In the genomic region with DNA sequence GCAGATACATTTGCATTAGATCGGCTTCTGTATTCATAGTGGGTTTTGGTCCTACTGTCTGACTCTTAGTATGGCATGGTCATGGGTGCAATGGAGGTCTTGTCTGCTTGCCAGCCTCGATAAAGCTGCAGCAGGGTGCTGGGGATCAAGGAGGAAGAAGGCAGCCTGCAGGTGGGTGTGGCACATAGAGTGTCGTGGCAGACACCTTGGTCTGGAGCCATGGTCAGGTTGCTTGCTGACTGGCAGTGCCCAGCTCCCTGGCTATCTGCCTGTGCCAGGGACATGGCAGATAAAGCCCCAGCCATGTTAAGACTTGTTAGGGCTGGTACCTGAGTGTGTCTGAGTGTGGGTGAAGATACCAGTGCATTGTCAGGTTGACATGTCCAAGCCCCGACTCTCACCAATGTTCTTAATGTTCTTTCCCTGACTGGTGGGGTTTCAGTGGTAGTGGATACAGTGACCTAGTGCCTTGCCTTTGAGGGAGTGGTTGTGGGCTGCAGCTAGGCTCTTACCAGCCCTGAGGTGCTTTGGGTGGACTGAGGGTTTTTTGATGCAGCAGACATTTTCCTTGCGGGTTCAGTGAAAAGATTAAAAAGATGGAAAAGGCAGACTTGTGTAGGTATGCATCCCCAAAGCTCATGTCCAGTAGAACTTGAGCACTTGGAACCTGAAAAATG, we compare ENCODE assay signal across 1 cellular context.
TF ChIP-seq lines count a peak whose summit lies in the region.

No MANE protein-coding gene starts in this region.

TF ChIP-seq in GM12878, 131 proteins besides CTCF, POLR2A, EP300 and RAD21 (continued from another document):
- no peak for TF ChIP-seq CHD2 (IDR thresholded peaks at IDR 0.05; ENCODE audit: borderline replicate concordance, low read depth, low read length)
